Comparison of ENCODE assay signal across 8 cellular contexts in the genomic region with DNA sequence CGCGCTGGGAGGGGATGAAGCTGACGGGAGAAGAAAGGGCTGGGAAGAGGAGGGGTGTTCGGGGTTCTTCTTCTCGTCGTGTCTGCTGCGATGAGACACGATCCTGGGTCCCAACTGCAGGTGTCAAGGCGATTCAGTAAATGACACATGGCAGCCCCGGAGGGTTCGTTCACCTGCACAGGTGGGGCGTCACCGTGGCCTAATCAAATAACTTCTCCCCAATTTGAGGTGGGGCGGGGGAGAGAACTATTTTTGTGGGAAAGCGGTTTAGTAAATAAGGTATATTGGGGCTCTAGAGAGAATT. TPM values are rescaled to one million over a fixed set of nuclear protein-coding genes. Genes with fewer than 3 reads are reported as not detected.
DNase-seq lines count a peak whose midpoint lies in the region; ATAC-seq and TF ChIP-seq lines count a peak whose summit lies in the region.

No MANE protein-coding gene starts in this region.

- H3K27ac Mint-ChIP-seq in brain: peak overlapping the region; percentile 33 to 93 (median 77)

- H2AFZ ChIP-seq in ACC112 (ENCODE audit: low read length, unreplicated experiment): no peak overlapping the region

- no peak for ATAC-seq in HG02852 (IDR thresholded peaks at IDR 0.05; ENCODE audit: unreplicated experiment)

- H3K36me3 ChIP-seq in ACC112 (ENCODE audit: insufficient read depth, low read length): no peaks in the 10 kb centered on the region
- H3K36me3 ChIP-seq in mucosa of rectum (ENCODE audit: control insufficient read depth in 2 of 2, insufficient read depth in 2 of 2, low read length in 2 of 2): no peaks in the 10 kb centered on the region

- H3K27me3 ChIP-seq in ACC112 (ENCODE audit: insufficient read depth, low read length) (peaks cover 69% of the 10 kb centered on the region), mucosa of rectum (ENCODE audit: control insufficient read depth in 2 of 2, insufficient read depth in 2 of 2, low read length in 2 of 2) (peaks cover 3 to 4% of the 10 kb centered on the region in 2 donors)

- peak overlapping the region; percentile 26 to 56 for H3K9ac ChIP-seq in mucosa of rectum (ENCODE audit: low read depth in 1 of 2, low read length in 2 of 2)

- H3K4me1 ChIP-seq in ACC112 (ENCODE audit: control insufficient read depth, insufficient read depth, low read length, unreplicated experiment) (peaks cover 7% of the 10 kb centered on the region), mucosa of rectum (ENCODE audit: control insufficient read depth in 2 of 2, insufficient read depth in 2 of 2, low read length in 2 of 2) (peaks cover 9 to 15% of the 10 kb centered on the region in 2 donors)

- no peaks in the 10 kb centered on the region for H3K36me3 Mint-ChIP-seq in brain

- H3K9me3 Mint-ChIP-seq in brain: peaks cover 0 to 2% (median 0%) of the 10 kb centered on the region in 5 experiments

- H3K9me3 ChIP-seq in mucosa of rectum (ENCODE audit: control insufficient read depth in 2 of 2, low read length in 2 of 2): no peaks in the 10 kb centered on the region

- H3K4me1 Mint-ChIP-seq in brain: peaks cover 27% of the 10 kb centered on the region

- no peak overlapping the region for H3K27ac ChIP-seq in ACC112 (ENCODE audit: low read depth, low read length)
- no peak overlapping the region for H3K27ac ChIP-seq in mucosa of rectum (ENCODE audit: low read depth in 2 of 2, low read length in 2 of 2)

- intact Hi-C loops in posterior cingulate gyrus (cut with DNase I): no loop called here

- peak overlapping the region; percentile 93 to 96 (median 94) for H3K4me3 Mint-ChIP-seq in brain

- H3K4me3 ChIP-seq in ACC112 (ENCODE audit: low read depth, low read length) (peak overlapping the region; percentile 72), mucosa of rectum (ENCODE audit: low read length in 2 of 2) (peak overlapping the region; percentile 45 to 74)

- peaks cover 24% of the 10 kb centered on the region for H3K27me3 Mint-ChIP-seq in brain

- DNase-seq in HEK293T (ENCODE audit: extremely low spot score) (no peak), posterior cingulate gyrus (no peak), NCI-H2227 treated with DMSO at 0.1 percent for 48 hours (lab: John Stamatoyannopoulos, UW) (no peak), HK-2 (ENCODE audit: unreplicated experiment) (no peak)

- CTCF ChIA-PET in HEK293T (lab: Yijun Ruan, JAX): no interaction called here

- POLR2A ChIA-PET in HEK293T (lab: Yijun Ruan, JAX): no interaction called here

- TF ChIP-seq CTCF in brain (conservative IDR thresholded peaks at IDR 0.05): no peak

- H3K79me2 ChIP-seq in ACC112 (ENCODE audit: control insufficient read depth, insufficient read depth, low read length, unreplicated experiment): no peaks in the 10 kb centered on the region

TF ChIP-seq in HEK293T, 16 proteins besides CTCF, POLR2A, EP300 and RAD21:
- TF ChIP-seq HDGF (IDR thresholded peaks at IDR 0.05; ENCODE audit: borderline replicate concordance): no peak
- TF ChIP-seq L3MBTL2 (conservative IDR thresholded peaks at IDR 0.05): 0 out of 2 replicates have a peak, but pooled peaks have one; percentile 18

RNA-seq across cellular contexts. Expression of gene FAM81A, which starts 0.6 kb away (rescaled TPM):
- polyA plus RNA-seq in brain (ENCODE audit: insufficient read depth, low read depth, low replicate concordance): 10.4 TPM
